Comparison of ENCODE assay signal across 14 cellular contexts in genomic region chr21:45835301-45836267, GRCh38.
"Had no signal": no experiment of that assay in that cellular context is flagged by ENCODE, and none has a peak within 500 bp of the region (broad histone marks: within the 10 kb centered on the region; RNA-seq: fewer than 3 reads in every experiment).

No MANE protein-coding gene starts in this region.

- H3K27ac ChIP-seq: cardiac muscle cell, colonic mucosa, esophagus muscularis mucosa, pancreas, thyroid gland, vagina had no signal

- H3K4me1 Mint-ChIP-seq: activated naive CD4-positive, alpha-beta T cell treated with anti-CD3 and anti-CD28 coated beads, Interleukin-2, amount 50 U/mL, for 24 hours had no signal

- H3K9me3 Mint-ChIP-seq: activated naive CD4-positive, alpha-beta T cell treated with anti-CD3 and anti-CD28 coated beads, Interleukin-2, amount 50 U/mL, for 24 hours had no signal

- H3K27me3 Mint-ChIP-seq: activated naive CD4-positive, alpha-beta T cell treated with anti-CD3 and anti-CD28 coated beads, Interleukin-2, amount 50 U/mL, for 24 hours had no signal

- H3K27ac Mint-ChIP-seq: activated naive CD4-positive, alpha-beta T cell treated with anti-CD3 and anti-CD28 coated beads, Interleukin-2, amount 50 U/mL, for 24 hours had no signal

- DNase-seq: activated CD4-positive, alpha-beta T cell treated with anti-CD3 and anti-CD28 coated beads, Interleukin-2, amount 50 U/mL, for 1 hour; activated effector memory CD4-positive, alpha-beta T cell treated with anti-CD3 and anti-CD28 coated beads, Interleukin-2, amount 50 U/mL, for 16 hours; activated T-cell treated with anti-CD3 and anti-CD28 coated beads, Interleukin-2, amount 50 U/mL, for 1 hour; colonic mucosa; glutamatergic neuron; mesendoderm; pancreas; thyroid gland had no signal

- ATAC-seq: activated CD4-positive, CD25-positive, alpha-beta regulatory T cell treated with anti-CD3 and anti-CD28 coated beads, Interleukin-2, amount 50 U/mL, for 24 hours; pancreas; sciatic nerve had no signal

- H3K36me3 Mint-ChIP-seq: activated naive CD4-positive, alpha-beta T cell treated with anti-CD3 and anti-CD28 coated beads, Interleukin-2, amount 50 U/mL, for 24 hours had no signal

- H3K4me3 Mint-ChIP-seq: activated naive CD4-positive, alpha-beta T cell treated with anti-CD3 and anti-CD28 coated beads, Interleukin-2, amount 50 U/mL, for 24 hours had no signal
